Comparison of ENCODE assay signal across 26 cellular contexts in genomic region chr1:45868861-45869260, GRCh38.
A peak's percentile ranks its signal among the peaks of the same experiment; 100 is the strongest.
DNase-seq lines count a peak whose midpoint lies in the region; ATAC-seq, FAIRE-seq and TF ChIP-seq lines count a peak whose summit lies in the region.
"Had no signal": no experiment of that assay in that cellular context is flagged by ENCODE, and none has a peak within 500 bp of the region (broad histone marks: within the 10 kb centered on the region; RNA-seq: fewer than 3 reads in every experiment).

No MANE protein-coding gene starts in this region.

- TF ChIP-seq POLR2A in HepG2 (IDR thresholded peaks at IDR 0.05; ENCODE audit: insufficient read depth in 1 of 2, low read depth in 2 of 2, low read length in 2 of 2) (no peak), right lobe of liver (IDR thresholded peaks at IDR 0.05) (no peak), K562 (conservative IDR thresholded peaks at IDR 0.05) (no peak)

- H3K4me1 ChIP-seq in HepG2 (ENCODE audit: insufficient read depth, low read length): peaks cover 90% of the 10 kb centered on the region
- H3K4me1 ChIP-seq in right lobe of liver: peaks cover 0 to 56% (median 15%) of the 10 kb centered on the region in 4 donors
- peaks cover 11% of the 10 kb centered on the region for H3K4me1 ChIP-seq in HUES48 (ENCODE audit: control insufficient read depth, insufficient read depth, low read length)
- peaks cover 0 to 10% of the 10 kb centered on the region in 2 experiments; a peak in 2 of 5 replicates for H3K4me1 ChIP-seq in K562 (replicated peaks in 1 of 2; ENCODE audit: control insufficient read depth in 2 of 2, insufficient read depth in 2 of 2, low read length in 2 of 2)

- H4K20me1 ChIP-seq in HepG2 (ENCODE audit: insufficient read depth, low read length) (no peaks in the 10 kb centered on the region), K562 (replicated peaks; ENCODE audit: control insufficient read depth, insufficient read depth, low read length) (no peaks in the 10 kb centered on the region; the same call in 1 of the 2 replicates)

- H2AFZ ChIP-seq in HepG2 (ENCODE audit: low read length) (no peak overlapping the region), K562 (ENCODE audit: low read depth, low read length) (no peak overlapping the region)

- H3K9me3 Mint-ChIP-seq in activated CD8-positive, alpha-beta memory T cell treated with anti-CD3 and anti-CD28 coated beads, Interleukin-2, amount 10 ng/mL, durations not matched to agents 7 days and 5 days (ENCODE audit: low read depth): no peaks in the 10 kb centered on the region

- in situ Hi-C loops in HepG2 (cut with HindIII; ENCODE audit: extremely low pct_ligation_motif_present, low pct_unique_long_range_greater_than_20kb) (no loop called here), K562 (cut with MboI) (no loop called here)

- DNase-seq in HepG2 (ENCODE audit: low spot score) (peak; percentile 38), right lobe of liver (no peak), K562 (ENCODE audit: extremely low read depth in 1 of 4, low spot score in 3 of 4) (no peak), LoVo (ENCODE audit: low spot score) (no peak), GM10266 (ENCODE audit: extremely low spot score) (no peak)
- no peak for DNase-seq in activated CD8-positive, alpha-beta memory T cell treated with anti-CD3 and anti-CD28 coated beads, Interleukin-2, amount 10 ng/mL, durations not matched to agents 7 days and 5 days
- DNase-seq: 8988T; DMS153; DND-41; GOT3; Kasumi-1; NCI-H1105 treated with DMSO at 0.1 percent for 48 hours; NCI-H146; NCI-H1930; NCI-H2107; NCI-H446 treated with DMSO at 0.1 percent for 48 hours; NCI-H526; NCI-H82; NK-92 treated with Interleukin-12 subunit alpha and Interleukin-12 subunit beta, amount 100 ng/mL, for 24 hours; Peyer's patch; SHP77 treated with DMSO at 0.1 percent for 48 hours; T-helper 1 cell had no signal

- BruUV-seq in HepG2 (replicated peaks; lab: Mats Ljungman, UMichigan) (no TSS peak), K562 (replicated peaks; lab: Mats Ljungman, UMichigan) (no TSS peak)

- peaks cover 2% of the 10 kb centered on the region for H3K4me1 Mint-ChIP-seq in activated CD8-positive, alpha-beta memory T cell treated with anti-CD3 and anti-CD28 coated beads, Interleukin-2, amount 10 ng/mL, durations not matched to agents 7 days and 5 days

- no peak for FAIRE-seq in HepG2 (lab: Jason Lieb, UNC)
- FAIRE-seq in K562 (lab: Jason Lieb, UNC): no peak
- FAIRE-seq: GM18507 had no signal

- TF ChIP-seq EP300 in HepG2 (IDR thresholded peaks at IDR 0.05; ENCODE audit: low read depth in 2 of 2, low read length in 2 of 2): no peak
- no peak for TF ChIP-seq EP300 in HepG2 (CRISPR knock-in tag; IDR thresholded peaks at IDR 0.05; ENCODE audit: borderline replicate concordance)
- no peak for TF ChIP-seq EP300 in K562 (IDR thresholded peaks at IDR 0.05; ENCODE audit: low read length)

- H3K27me3 Mint-ChIP-seq in activated CD8-positive, alpha-beta memory T cell treated with anti-CD3 and anti-CD28 coated beads, Interleukin-2, amount 10 ng/mL, durations not matched to agents 7 days and 5 days: peaks cover 3% of the 10 kb centered on the region

- TF ChIP-seq CTCF in HepG2 (CRISPR knock-in tag; IDR thresholded peaks at IDR 0.05) (no peak), right lobe of liver (IDR thresholded peaks at IDR 0.05) (no peak), K562 (IDR thresholded peaks at IDR 0.05 in 2 of 3, conservative IDR thresholded peaks at IDR 0.05 in 1 of 3; ENCODE audit: insufficient read depth in 2 of 3, low read depth in 1 of 3, low read length in 3 of 3) (no peak), GM10266 (IDR thresholded peaks at IDR 0.05; ENCODE audit: control insufficient read depth, insufficient read depth, low read depth, missing control alignments) (no peak)

- POLR2A ChIA-PET in HepG2 (lab: Yijun Ruan, JAX): interaction anchor here (1.3 kb wide), 1 partner anchor 66 kb away, joined by 3 read pairs; no protein-coding TSS in a partner anchor
- POLR2A ChIA-PET in K562 (lab: Yijun Ruan, JAX): interaction anchor here (0.7 kb wide), 2 partner anchors 8 to 9 kb away, joined by 3 to 4 read pairs; no protein-coding TSS in a partner anchor

- H3K9me3 ChIP-seq in HepG2 (ENCODE audit: low read length) (no peaks in the 10 kb centered on the region), right lobe of liver (no peaks in the 10 kb centered on the region), HUES48 (ENCODE audit: control insufficient read depth, insufficient read depth, low read length) (no peaks in the 10 kb centered on the region), K562 (replicated peaks; ENCODE audit: control insufficient read depth, insufficient read depth, low read depth, low read length) (no peaks in the 10 kb centered on the region)
- H3K9me3 ChIP-seq: Peyer's patch had no signal

- intact Hi-C loops in HepG2 (cut with micrococcal nuclease; ENCODE audit: unreplicated experiment): no loop called here
- intact Hi-C loops in right lobe of liver (cut with DNase I): no loop called here
- intact Hi-C loops in K562 (cut with micrococcal nuclease): no loop called here

- H3K27me3 ChIP-seq in HepG2 (ENCODE audit: control insufficient read depth in 1 of 2, insufficient read depth in 2 of 2, low read length in 2 of 2): no peaks in the 10 kb centered on the region
- H3K27me3 ChIP-seq in right lobe of liver: no peaks in the 10 kb centered on the region
- H3K27me3 ChIP-seq in HUES48 (ENCODE audit: control insufficient read depth, insufficient read depth, low read length): no peaks in the 10 kb centered on the region
- H3K27me3 ChIP-seq in K562 (ENCODE audit: control insufficient read depth in 2 of 2, insufficient read depth in 2 of 2, low read length in 2 of 2): no peaks in the 10 kb centered on the region
- H3K27me3 ChIP-seq: Peyer's patch had no signal

- H3K27ac Mint-ChIP-seq in activated CD8-positive, alpha-beta memory T cell treated with anti-CD3 and anti-CD28 coated beads, Interleukin-2, amount 10 ng/mL, durations not matched to agents 7 days and 5 days: no peak overlapping the region

- no peak for ATAC-seq in HepG2
- ATAC-seq in right lobe of liver: no peak
- no peak for ATAC-seq in K562
- no peak for ATAC-seq in activated CD8-positive, alpha-beta memory T cell treated with anti-CD3 and anti-CD28 coated beads, Interleukin-2, amount 10 ng/mL, durations not matched to agents 7 days and 5 days
- no peak for ATAC-seq in HG03196 (IDR thresholded peaks at IDR 0.05; ENCODE audit: unreplicated experiment)
- ATAC-seq: HCT116 had no signal

- H3K9me1 ChIP-seq in K562 (ENCODE audit: control insufficient read depth, insufficient read depth, low read length): no peaks in the 10 kb centered on the region

- CTCF ChIA-PET in HepG2 (lab: Yijun Ruan, JAX; ENCODE audit: low intra/inter-chr PET ratio, low total read pairs) (no interaction called here), K562 (lab: Yijun Ruan, JAX; ENCODE audit: low intra/inter-chr PET ratio) (no interaction called here)
- CTCF ChIA-PET in activated CD8-positive, alpha-beta memory T cell treated with anti-CD3 and anti-CD28 coated beads, Interleukin-2, amount 10 ng/mL, durations not matched to agents 7 days and 5 days (lab: Charles Lee): interaction anchor here (0.8 kb wide), 1 partner anchor 11 kb away, joined by 3 read pairs; no protein-coding TSS in a partner anchor

- H3K36me3 ChIP-seq in HepG2 (replicated peaks in 1 of 2; ENCODE audit: control insufficient read depth in 1 of 2, insufficient read depth in 2 of 2, low read length in 2 of 2) (no peaks in the 10 kb centered on the region; a peak in 1 of 5 replicates), right lobe of liver (no peaks in the 10 kb centered on the region), HUES48 (ENCODE audit: control insufficient read depth, insufficient read depth, low read length) (no peaks in the 10 kb centered on the region), K562 (ENCODE audit: control insufficient read depth, insufficient read depth, low read length) (no peaks in the 10 kb centered on the region)
- H3K36me3 ChIP-seq: Peyer's patch had no signal

- peak overlapping the region; percentile 81 for H3K27ac ChIP-seq in HepG2 (ENCODE audit: extremely low read length, insufficient read depth, low read length)
- H3K27ac ChIP-seq in right lobe of liver: peak overlapping the region in 1 of 3 donors; percentile 98
- H3K27ac ChIP-seq in HUES48 (ENCODE audit: low read depth, low read length): peak overlapping the region; percentile 35
- H3K27ac ChIP-seq in K562 (ENCODE audit: extremely low read depth, low read depth, low read length): no peak overlapping the region
- H3K27ac ChIP-seq: Peyer's patch had no signal

- H3K79me2 ChIP-seq in HepG2 (ENCODE audit: insufficient read depth, low read length): peaks cover 50% of the 10 kb centered on the region
- H3K79me2 ChIP-seq in K562 (ENCODE audit: control insufficient read depth, insufficient read depth, low read length): peaks cover 26% of the 10 kb centered on the region; the same call in 2 of the 3 replicates

- TF ChIP-seq RAD21 in HepG2 (CRISPR knock-in tag; IDR thresholded peaks at IDR 0.05): no peak
- no peak for TF ChIP-seq RAD21 in K562 (CRISPR knock-in tag; conservative IDR thresholded peaks at IDR 0.05 in 1 of 2, IDR thresholded peaks at IDR 0.05 in 1 of 2)

- no peak overlapping the region for H3K9ac ChIP-seq in HepG2 (ENCODE audit: insufficient read depth, low read depth, low read length)
- no peak overlapping the region for H3K9ac ChIP-seq in HUES48 (ENCODE audit: low read depth, low read length)
- no peak overlapping the region for H3K9ac ChIP-seq in K562 (ENCODE audit: insufficient read depth in 1 of 2, low read depth in 2 of 2, low read length in 2 of 2)

- H3K4me3 ChIP-seq in HepG2 (replicated peaks in 1 of 3; ENCODE audit: insufficient read depth in 1 of 3, low read depth in 2 of 3, low read length in 3 of 3) (no peak overlapping the region), right lobe of liver (no peak overlapping the region), HUES48 (ENCODE audit: low read depth, low read length) (no peak overlapping the region), K562 (no peak overlapping the region)
- H3K4me3 ChIP-seq: Peyer's patch had no signal

- no peaks in the 10 kb centered on the region for H3K36me3 Mint-ChIP-seq in activated CD8-positive, alpha-beta memory T cell treated with anti-CD3 and anti-CD28 coated beads, Interleukin-2, amount 10 ng/mL, durations not matched to agents 7 days and 5 days

- no peak overlapping the region for H3K4me3 Mint-ChIP-seq in activated CD8-positive, alpha-beta memory T cell treated with anti-CD3 and anti-CD28 coated beads, Interleukin-2, amount 10 ng/mL, durations not matched to agents 7 days and 5 days

- H3K4me2 ChIP-seq in HepG2 (ENCODE audit: low read depth, low read length): no peak overlapping the region; the same call in 1 of the 2 replicates
- no peak overlapping the region for H3K4me2 ChIP-seq in K562 (ENCODE audit: insufficient read depth, low read length)

TF ChIP-seq in HepG2, 621 proteins besides CTCF, POLR2A, EP300 and RAD21:
- TF ChIP-seq ZNF207 (IDR thresholded peaks at IDR 0.05; ENCODE audit: borderline replicate concordance) (no peak), ZNF12 (CRISPR knock-in tag; IDR thresholded peaks at IDR 0.05) (peak; percentile 90), ATM (IDR thresholded peaks at IDR 0.05; ENCODE audit: borderline replicate concordance) (no peak)

TF ChIP-seq in K562, 482 proteins besides CTCF, POLR2A, EP300 and RAD21 (continues in another document):
- no peak for TF ChIP-seq ARID1B (IDR thresholded peaks at IDR 0.05)
- TF ChIP-seq BMI1 (IDR thresholded peaks at IDR 0.05; ENCODE audit: low read length): no peak
- 0 out of 2 replicates have a peak, but pooled peaks have one; percentile 2 for TF ChIP-seq C11orf30 (IDR thresholded peaks at IDR 0.05; ENCODE audit: low read depth)

Comparison
In these comparisons a context has a peak if more than half of its experiments do, and no peak if none do; other contexts are left out.
1. Of the 241 proteins assayed by ChIP-seq in both HepG2 and K562: peak only in HepG2: ZNF12; only in K562: none; in both: none; in neither: 240.